In the genomic region with DNA sequence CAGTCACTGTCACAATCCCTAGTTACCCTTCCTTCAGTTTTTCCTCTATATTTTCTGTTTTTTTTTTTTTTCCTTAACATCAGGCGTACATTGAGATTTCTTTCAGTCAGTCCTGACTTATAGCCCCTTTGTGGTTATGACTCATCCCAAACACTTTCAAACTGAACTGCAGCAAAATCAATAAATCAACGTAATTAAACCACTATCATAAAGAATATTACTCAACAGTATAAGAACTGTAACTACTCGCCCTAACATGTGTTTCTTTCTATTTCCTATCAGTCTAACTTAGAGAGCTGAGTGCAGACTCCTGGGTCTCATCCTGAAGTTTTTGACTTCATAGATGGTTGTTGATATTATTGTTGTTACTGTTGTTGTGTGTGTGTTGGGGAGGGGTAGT, we compare ENCODE assay signal across 21 cellular contexts.
DNase-seq lines count a peak whose midpoint lies in the region; ATAC-seq and TF ChIP-seq lines count a peak whose summit lies in the region.
"Had no signal": no experiment of that assay in that cellular context is flagged by ENCODE, and none has a peak within 500 bp of the region (broad histone marks: within the 10 kb centered on the region; RNA-seq: fewer than 3 reads in every experiment).

No MANE protein-coding gene starts in this region.

- TF ChIP-seq POLR2A in esophagus muscularis mucosa (IDR thresholded peaks at IDR 0.05; ENCODE audit: low read depth): no peak

- H3K36me3 ChIP-seq in mesenchymal stem cell (ENCODE audit: control insufficient read depth in 1 of 2, insufficient read depth in 2 of 2, low read depth in 1 of 2, low read length in 2 of 2) (no peaks in the 10 kb centered on the region), esophagus muscularis mucosa (no peaks in the 10 kb centered on the region)
- H3K36me3 ChIP-seq: breast epithelium, pancreas, right lobe of liver had no signal

- 3% methylated on average over 3 of the region's 3 CpGs for WGBS in mesenchymal stem cell
- 82% methylated on average over 3 of the region's 3 CpGs for WGBS in esophagus muscularis mucosa

- H3K4me3 ChIP-seq in mesenchymal stem cell (ENCODE audit: insufficient read depth in 1 of 2, low read depth in 1 of 2, low read length in 2 of 2) (no peak overlapping the region), esophagus muscularis mucosa (no peak overlapping the region)
- H3K4me3 ChIP-seq: breast epithelium, dorsolateral prefrontal cortex, pancreas, right lobe of liver had no signal

- H2BK15ac ChIP-seq in mesenchymal stem cell (ENCODE audit: low read depth, poor library complexity, severe bottlenecking): no peak overlapping the region

- H3K9me3 ChIP-seq in mesenchymal stem cell (ENCODE audit: control insufficient read depth, low read length) (no peaks in the 10 kb centered on the region), esophagus muscularis mucosa (no peaks in the 10 kb centered on the region)
- H3K9me3 ChIP-seq: breast epithelium, pancreas, right lobe of liver had no signal

- H3K18ac ChIP-seq in mesenchymal stem cell (ENCODE audit: low read depth in 1 of 2, low read length in 2 of 2): no peak overlapping the region

- H2AFZ ChIP-seq in mesenchymal stem cell (ENCODE audit: low read depth, low read length): no peak overlapping the region

- no peak overlapping the region for H4K91ac ChIP-seq in mesenchymal stem cell (ENCODE audit: low read length)

- no peak overlapping the region for H3K4ac ChIP-seq in mesenchymal stem cell (ENCODE audit: low read depth in 1 of 2, low read length in 2 of 2)

- intact Hi-C loops in esophagus muscularis mucosa (cut with DNase I): no loop called here

- ATAC-seq in GM21360 (IDR thresholded peaks at IDR 0.05; ENCODE audit: unreplicated experiment): no peak
- ATAC-seq: activated CD8-positive, alpha-beta memory T cell treated with anti-CD3 and anti-CD28 coated beads, Interleukin-2, amount 10 ng/mL, durations not matched to agents 7 days and 5 days; natural killer cell treated with Interleukin-12 subunit alpha and Interleukin-12 subunit beta and Interleukin-15 and Interleukin-18, amount 100 ng/mL, for 72 hours; pancreas; right lobe of liver had no signal

- no peak overlapping the region for H3K4me2 ChIP-seq in mesenchymal stem cell (ENCODE audit: low read length, poor library complexity, severe bottlenecking)

- no peak overlapping the region for H2AK5ac ChIP-seq in mesenchymal stem cell (ENCODE audit: low read length, severe bottlenecking)

- TF ChIP-seq EP300 in esophagus muscularis mucosa (IDR thresholded peaks at IDR 0.05): no peak

- H4K8ac ChIP-seq in mesenchymal stem cell (ENCODE audit: low read length): no peak overlapping the region

- no peaks in the 10 kb centered on the region for H3K79me1 ChIP-seq in mesenchymal stem cell (replicated peaks; ENCODE audit: low read length, poor library complexity, severe bottlenecking)

- no peaks in the 10 kb centered on the region for H3K4me1 ChIP-seq in mesenchymal stem cell (ENCODE audit: control insufficient read depth, insufficient read depth, low read depth, low read length)
- no peaks in the 10 kb centered on the region for H3K4me1 ChIP-seq in esophagus muscularis mucosa
- H3K4me1 ChIP-seq: breast epithelium, pancreas, right lobe of liver had no signal

- H3K27me3 ChIP-seq in mesenchymal stem cell (ENCODE audit: control insufficient read depth in 1 of 2, insufficient read depth in 1 of 2, low read length in 2 of 2) (no peaks in the 10 kb centered on the region), esophagus muscularis mucosa (no peaks in the 10 kb centered on the region)
- H3K27me3 ChIP-seq: breast epithelium, dorsolateral prefrontal cortex, pancreas, right lobe of liver had no signal

- H3K27ac ChIP-seq in mesenchymal stem cell (ENCODE audit: low read length, poor library complexity, severe bottlenecking): no peak overlapping the region
- no peak overlapping the region for H3K27ac ChIP-seq in esophagus muscularis mucosa (replicated peaks in 1 of 4)
- H3K27ac ChIP-seq: 22Rv1, breast epithelium, dorsolateral prefrontal cortex, pancreas, right lobe of liver had no signal

- DNase-seq in DMS53 (lab: John Stamatoyannopoulos, UW) (peak; percentile 43), DMS53 treated with DMSO at 0.1 percent for 48 hours (lab: John Stamatoyannopoulos, UW; ENCODE audit: unreplicated experiment) (no peak), NCI-H146 treated with DMSO at 0.1 percent for 48 hours (lab: John Stamatoyannopoulos, UW; ENCODE audit: unreplicated experiment) (peak; percentile 18), amniotic epithelial cell (ENCODE audit: low read depth) (peak; percentile 89), mesenchymal stem cell (peak; percentile 89), esophagus muscularis mucosa (ENCODE audit: extremely low spot score) (no peak)
- DNase-seq in effector CD4-positive, alpha-beta T cell: no peak
- DNase-seq: activated CD4-positive, alpha-beta T cell treated with anti-CD3 and anti-CD28 coated beads for 48 hours; activated CD8-positive, alpha-beta memory T cell treated with anti-CD3 and anti-CD28 coated beads, Interleukin-2, amount 10 ng/mL, durations not matched to agents 7 days and 5 days; COR-L47; dorsolateral prefrontal cortex; EL; NCI-H187 treated with DMSO at 0.1 percent for 48 hours; NCI-H345; pancreas; right lobe of liver; stimulated activated CD4-positive, alpha-beta T cell treated with anti-CD3 and anti-CD28 coated beads, Interleukin-15, amount 100 ng/mL, for 24 hours had no signal

- no peak overlapping the region for H2BK120ac ChIP-seq in mesenchymal stem cell (ENCODE audit: low read depth, low read length)

- H3K14ac ChIP-seq in mesenchymal stem cell (ENCODE audit: low read length in 2 of 2): no peak overlapping the region

- H3K9ac ChIP-seq in mesenchymal stem cell (ENCODE audit: low read length): no peak overlapping the region

- H2BK12ac ChIP-seq in mesenchymal stem cell (ENCODE audit: low read length in 2 of 2): no peak overlapping the region

- H3K23ac ChIP-seq in mesenchymal stem cell (ENCODE audit: low read length in 2 of 2): no peak overlapping the region

- TF ChIP-seq CTCF in esophagus muscularis mucosa (IDR thresholded peaks at IDR 0.05): no peak

- H2BK5ac ChIP-seq in mesenchymal stem cell (ENCODE audit: low read depth, low read length, poor library complexity, severe bottlenecking): no peak overlapping the region

Comparison
In these comparisons a context has a peak if more than half of its experiments do, and no peak if none do; other contexts are left out.
1. DNase-seq: peak in DMS53 (single experiment), NCI-H146 treated with DMSO at 0.1 percent for 48 hours (single experiment), amniotic epithelial cell (single experiment) and mesenchymal stem cell (single experiment); none in DMS53 treated with DMSO at 0.1 percent for 48 hours (single experiment), effector CD4-positive, alpha-beta T cell (single experiment) and esophagus muscularis mucosa (single experiment).